In genomic region chr3:46496745-46497555, GRCh38 we compare ENCODE assay signal across 8 cellular contexts. TPM values are rescaled to one million over a fixed set of nuclear protein-coding genes. Genes with fewer than 3 reads are reported as not detected.
DNase-seq lines count a peak whose midpoint lies in the region; ATAC-seq and TF ChIP-seq lines count a peak whose summit lies in the region.

No MANE protein-coding gene starts in this region.

- H3K27ac ChIP-seq in SJSA1: peak overlapping the region; percentile 88
- H3K27ac ChIP-seq in brain microvascular endothelial cell: no peak overlapping the region
- H3K27ac ChIP-seq in smooth muscle cell (ENCODE audit: low read depth): peak overlapping the region; percentile 83
- H3K27ac ChIP-seq in testis: no peak overlapping the region

- H2AFZ ChIP-seq in smooth muscle cell (ENCODE audit: low read depth): no peak overlapping the region

- H3K27me3 ChIP-seq in SJSA1 (replicated peaks) (no peaks in the 10 kb centered on the region), brain microvascular endothelial cell (replicated peaks) (no peaks in the 10 kb centered on the region), smooth muscle cell (ENCODE audit: low read depth) (no peaks in the 10 kb centered on the region), testis (no peaks in the 10 kb centered on the region)

- DNase-seq in DMS 273 (lab: John Stamatoyannopoulos, UW; ENCODE audit: unreplicated experiment) (peak; percentile 13), DMS 273 treated with DMSO at 0.1 percent for 48 hours (lab: John Stamatoyannopoulos, UW) (no peak), SJSA1 (ENCODE audit: low read depth in 1 of 2, low spot score in 2 of 2) (peak in 1 of 2 experiments; percentile 18), brain microvascular endothelial cell (no peak), smooth muscle cell (lab: John Stamatoyannopoulos, UW; ENCODE audit: unreplicated experiment) (no peak), testis (no peak)

- H4K20me1 ChIP-seq in smooth muscle cell (ENCODE audit: low read depth): no peaks in the 10 kb centered on the region

- H3K9ac ChIP-seq in smooth muscle cell (ENCODE audit: low read depth): peak overlapping the region; percentile 52

- H3F3A ChIP-seq in smooth muscle cell (ENCODE audit: low read depth): peaks cover 6% of the 10 kb centered on the region

- H3K4me1 ChIP-seq in SJSA1 (replicated peaks): peaks cover 33% of the 10 kb centered on the region
- H3K4me1 ChIP-seq in smooth muscle cell (ENCODE audit: low read depth): peaks cover 8% of the 10 kb centered on the region
- no peaks in the 10 kb centered on the region for H3K4me1 ChIP-seq in testis

- peak; percentile 68 for TF ChIP-seq CTCF in brain microvascular endothelial cell (IDR thresholded peaks at IDR 0.05; ENCODE audit: low read depth, low read length, missing control alignments)
- TF ChIP-seq CTCF in smooth muscle cell (IDR thresholded peaks at IDR 0.05; ENCODE audit: borderline replicate concordance, insufficient read depth, poor library complexity, severe bottlenecking): peak; percentile 26
- TF ChIP-seq CTCF in testis (IDR thresholded peaks at IDR 0.05): no peak

- no peaks in the 10 kb centered on the region for H3K79me2 ChIP-seq in smooth muscle cell (ENCODE audit: low read depth)

- H3K4me2 ChIP-seq in smooth muscle cell: peak overlapping the region; percentile 26

- H3K4me3 ChIP-seq in SJSA1: no peak overlapping the region
- no peak overlapping the region for H3K4me3 ChIP-seq in brain microvascular endothelial cell (ENCODE audit: low read depth, low read length)
- no peak overlapping the region for H3K4me3 ChIP-seq in smooth muscle cell
- no peak overlapping the region for H3K4me3 ChIP-seq in testis

- no peak for TF ChIP-seq POLR2A in testis (IDR thresholded peaks at IDR 0.05)

- WGBS in smooth muscle cell (ENCODE audit: low lambda C conversion rate): 78% methylated on average over 9 of the region's 9 CpGs
- WGBS in testis, 2 donors: 61 to 77% methylated on average over 7 to 9 of the region's 9 CpGs

- H3K36me3 ChIP-seq in SJSA1 (no peaks in the 10 kb centered on the region), brain microvascular endothelial cell (replicated peaks) (no peaks in the 10 kb centered on the region), smooth muscle cell (ENCODE audit: low read depth) (no peaks in the 10 kb centered on the region), testis (ENCODE audit: low read depth, missing control alignments) (no peaks in the 10 kb centered on the region)

- in situ Hi-C loops in brain microvascular endothelial cell (cut with HindIII; ENCODE audit: low pct_ligation_motif_present, low sequenced_read_pairs): loop anchor here (25.0 kb wide), 1 partner anchor 140 kb away; no protein-coding TSS in a partner anchor

- intact Hi-C loops in testis (cut with DNase I; ENCODE audit: low total_unique reads): no loop called here

- H3K9me3 ChIP-seq in SJSA1 (replicated peaks): no peaks in the 10 kb centered on the region
- no peaks in the 10 kb centered on the region for H3K9me3 ChIP-seq in smooth muscle cell (replicated peaks; ENCODE audit: low read depth)
- no peaks in the 10 kb centered on the region for H3K9me3 ChIP-seq in testis

- ATAC-seq in HG03571 (IDR thresholded peaks at IDR 0.05; ENCODE audit: unreplicated experiment) (no peak), GM18511 (IDR thresholded peaks at IDR 0.05; ENCODE audit: unreplicated experiment) (no peak)

RNA-seq across cellular contexts. Expression of gene RTP3, which starts 0.8 kb away (rescaled TPM):
- total RNA-seq in SJSA1 (2014; rRNA removed; shearing (Covaris generic)): not detected in 2 replicates
- total RNA-seq in smooth muscle cell: not detected in 2 replicates
- polyA plus RNA-seq in smooth muscle cell: 0.19 and 1.3 TPM in 2 replicates
- 1 to 10 TPM in 1 of 2 donors, under 1 TPM in 1; 0.50 to 1.1 TPM for total RNA-seq in testis
- 2.0 TPM for polyA plus RNA-seq in testis (ENCODE audit: insufficient read depth, low read depth, low replicate concordance)

RNA-seq across cellular contexts. Expression of gene LTF, which starts 32.2 kb away (rescaled TPM):
- total RNA-seq in SJSA1 (2014; rRNA removed; shearing (Covaris generic)): 0.08 TPM in 1 of 2 replicates, not detected in the other
- total RNA-seq in smooth muscle cell (not detected in 2 replicates), testis (under 1 TPM; 0.31 to 0.43 TPM)
- polyA plus RNA-seq in smooth muscle cell (not detected in 2 replicates), testis (ENCODE audit: insufficient read depth, low read depth, low replicate concordance) (7.8 TPM)

Comparison
In these comparisons a context has a peak if more than half of its experiments do, and no peak if none do; other contexts are left out.
1. H3K27ac ChIP-seq: peak in SJSA1 (single experiment) and smooth muscle cell (single experiment); none in brain microvascular endothelial cell (single experiment) and testis (0 of 2).
2. CTCF ChIP-seq: peak in brain microvascular endothelial cell (single experiment) and smooth muscle cell (single experiment); none in testis (0 of 3).